In the genomic region with DNA sequence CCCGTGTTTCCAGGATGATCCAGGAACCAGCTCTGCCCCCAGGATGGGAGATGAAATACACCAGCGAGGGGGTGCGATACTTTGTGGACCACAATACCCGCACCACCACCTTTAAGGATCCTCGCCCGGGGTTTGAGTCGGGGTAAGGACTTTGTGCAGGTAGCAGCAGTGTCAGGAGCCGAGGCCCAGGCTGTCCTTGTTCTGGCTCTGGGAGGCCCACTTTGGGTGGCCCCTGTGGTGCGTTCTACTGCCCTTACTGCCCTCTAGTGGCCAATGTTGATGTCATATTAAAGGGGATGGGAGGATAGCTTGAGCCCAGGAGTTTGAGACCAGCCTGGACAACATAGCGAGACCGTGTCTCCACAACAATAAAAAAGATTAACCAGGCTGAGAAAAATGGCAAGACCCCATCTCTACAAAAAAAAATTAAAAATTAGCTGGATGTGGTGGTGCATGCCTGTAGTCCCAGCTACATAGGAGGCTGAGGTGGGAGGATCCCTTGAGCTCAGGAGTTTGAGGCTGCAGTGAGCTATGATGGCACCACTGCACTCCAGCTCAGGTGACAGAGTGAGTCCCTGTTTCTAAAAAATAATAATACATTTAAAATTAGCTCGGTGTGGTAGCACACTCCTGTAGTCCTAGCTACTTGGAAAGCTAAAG, we compare ENCODE assay signal across 8 cellular contexts. TPM values are rescaled to one million over a fixed set of nuclear protein-coding genes. Genes with fewer than 3 reads are reported as not detected.
DNase-seq lines count a peak whose midpoint lies in the region; ATAC-seq, FAIRE-seq and TF ChIP-seq lines count a peak whose summit lies in the region.

No MANE protein-coding gene starts in this region.

- TF ChIP-seq RAD21 in HepG2 (CRISPR knock-in tag; IDR thresholded peaks at IDR 0.05), result peak; percentile 92

- ATAC-seq in HepG2, result peak; percentile 92
- ATAC-seq in GM18511 (IDR thresholded peaks at IDR 0.05; ENCODE audit: unreplicated experiment), result no peak

- no peaks in the 10 kb centered on the region for H3K79me2 ChIP-seq in HepG2 (ENCODE audit: insufficient read depth, low read length)

- TF ChIP-seq EP300 in HepG2 (IDR thresholded peaks at IDR 0.05; ENCODE audit: low read depth in 2 of 2, low read length in 2 of 2) (no peak), HepG2 (CRISPR knock-in tag; IDR thresholded peaks at IDR 0.05; ENCODE audit: borderline replicate concordance) (no peak)

- intact Hi-C loops in colonic mucosa (cut with DNase I), result loop anchor here (2.0 kb wide), 1 partner anchor 133 kb away; no protein-coding TSS in a partner anchor
- intact Hi-C loops in HepG2 (cut with micrococcal nuclease; ENCODE audit: unreplicated experiment), result loop anchor here (1.0 to 5.0 kb wide), 2 partner anchors 68 to 134 kb away; no protein-coding TSS in a partner anchor

- DNase-seq in SIG-M5 treated with dmso at 0.1 percent for 504 hours (lab: John Stamatoyannopoulos, UW; ENCODE audit: unreplicated experiment) (peak; percentile 24), SIG-M5 (lab: John Stamatoyannopoulos, UW) (no peak), MG63 (peak; percentile 15), WERI-Rb-1 (peak; percentile 61), colonic mucosa (peak; percentile 61), HepG2 (ENCODE audit: low spot score) (peak; percentile 76)
- DNase-seq in stimulated activated CD8-positive, alpha-beta memory T cell treated with anti-CD3 and anti-CD28 coated beads, Interleukin-15, amount 100 ng/mL, for 48 hours (ENCODE audit: low read depth in 2 of 2), result peak; percentile 10 to 14

- in situ Hi-C loops in HepG2 (cut with HindIII; ENCODE audit: extremely low pct_ligation_motif_present, low pct_unique_long_range_greater_than_20kb), result no loop called here

- no peak overlapping the region for H2AFZ ChIP-seq in HepG2 (ENCODE audit: low read length)

- BruUV-seq in HepG2 (replicated peaks; lab: Mats Ljungman, UMichigan), result no TSS peak

- no peaks in the 10 kb centered on the region for H3K27me3 ChIP-seq in MG63
- no peaks in the 10 kb centered on the region for H3K27me3 ChIP-seq in WERI-Rb-1 (ENCODE audit: insufficient read depth, low read depth, severe bottlenecking)
- no peaks in the 10 kb centered on the region for H3K27me3 ChIP-seq in colonic mucosa
- H3K27me3 ChIP-seq in HepG2 (ENCODE audit: control insufficient read depth in 1 of 2, insufficient read depth in 2 of 2, low read length in 2 of 2), result no peaks in the 10 kb centered on the region

- POLR2A ChIA-PET in HepG2 (lab: Yijun Ruan, JAX), result interaction anchor here (0.8 to 0.9 kb wide), 2 partner anchors 176 to 206 kb away, joined by 4 read pairs; partner anchors contain the start of gene NOB1

- H3K27ac ChIP-seq in WERI-Rb-1, result no peak overlapping the region
- no peak overlapping the region for H3K27ac ChIP-seq in colonic mucosa
- H3K27ac ChIP-seq in HepG2 (ENCODE audit: extremely low read length, insufficient read depth, low read length), result no peak overlapping the region

- H3K4me3 ChIP-seq in MG63 (no peak overlapping the region), WERI-Rb-1 (ENCODE audit: low read depth, low read length) (no peak overlapping the region), colonic mucosa (no peak overlapping the region), HepG2 (replicated peaks in 1 of 3; ENCODE audit: insufficient read depth in 1 of 3, low read depth in 2 of 3, low read length in 3 of 3) (no peak overlapping the region)

- H3K4me1 ChIP-seq in colonic mucosa (no peaks in the 10 kb centered on the region), HepG2 (ENCODE audit: insufficient read depth, low read length) (peaks cover 30% of the 10 kb centered on the region)

- no peak for TF ChIP-seq POLR2A in HepG2 (IDR thresholded peaks at IDR 0.05; ENCODE audit: insufficient read depth in 1 of 2, low read depth in 2 of 2, low read length in 2 of 2)

- no peaks in the 10 kb centered on the region for H4K20me1 ChIP-seq in HepG2 (ENCODE audit: insufficient read depth, low read length)

- TF ChIP-seq CTCF in WERI-Rb-1 (IDR thresholded peaks at IDR 0.05; ENCODE audit: low read depth, low read length) (peak; percentile 66), colonic mucosa (IDR thresholded peaks at IDR 0.05) (peak; percentile 62), HepG2 (CRISPR knock-in tag; IDR thresholded peaks at IDR 0.05) (peak; percentile 94)

- H3K9me3 ChIP-seq in MG63 (no peaks in the 10 kb centered on the region), WERI-Rb-1 (ENCODE audit: severe bottlenecking) (no peaks in the 10 kb centered on the region), colonic mucosa (no peaks in the 10 kb centered on the region), HepG2 (ENCODE audit: low read length) (no peaks in the 10 kb centered on the region)

- H3K4me2 ChIP-seq in HepG2 (ENCODE audit: low read depth, low read length), result no peak overlapping the region

- no peak overlapping the region for H3K9ac ChIP-seq in colonic mucosa (ENCODE audit: low read depth in 2 of 2, low read length in 2 of 2)
- H3K9ac ChIP-seq in HepG2 (ENCODE audit: insufficient read depth, low read depth, low read length), result no peak overlapping the region

- H3K36me3 ChIP-seq in MG63, result no peaks in the 10 kb centered on the region
- H3K36me3 ChIP-seq in WERI-Rb-1, result no peaks in the 10 kb centered on the region; the same call in 1 of the 2 replicates
- H3K36me3 ChIP-seq in colonic mucosa, result peaks cover 9% of the 10 kb centered on the region
- H3K36me3 ChIP-seq in HepG2 (replicated peaks in 1 of 2; ENCODE audit: control insufficient read depth in 1 of 2, insufficient read depth in 2 of 2, low read length in 2 of 2), result peaks cover 35 to 49% of the 10 kb centered on the region in 2 experiments

- peak; percentile 82 for FAIRE-seq in HepG2 (lab: Jason Lieb, UNC)

- 69% methylated on average over 12 of the region's 12 CpGs for WGBS in HepG2 (ENCODE audit: low lambda C conversion rate)

- CTCF ChIA-PET in HepG2 (lab: Yijun Ruan, JAX; ENCODE audit: low intra/inter-chr PET ratio, low total read pairs), result interaction anchor here (1.8 to 4.5 kb wide), 2 partner anchors 133 to 175 kb away, joined by 4 to 64 read pairs; partner anchors contain the start of gene NOB1

TF ChIP-seq in HepG2, 621 proteins besides CTCF, POLR2A, EP300 and RAD21 (continues in another document):
- TF ChIP-seq ELF4 (CRISPR knock-in tag; IDR thresholded peaks at IDR 0.05; ENCODE audit: borderline replicate concordance) (no peak), RBM39 (IDR thresholded peaks at IDR 0.05; ENCODE audit: low read depth, low read length, poor library complexity, severe bottlenecking) (no peak), CEBPG (CRISPR knock-in tag; IDR thresholded peaks at IDR 0.05) (0 out of 2 replicates have a peak, but pooled peaks have one; percentile 2)
- TF ChIP-seq, protein P1, sequence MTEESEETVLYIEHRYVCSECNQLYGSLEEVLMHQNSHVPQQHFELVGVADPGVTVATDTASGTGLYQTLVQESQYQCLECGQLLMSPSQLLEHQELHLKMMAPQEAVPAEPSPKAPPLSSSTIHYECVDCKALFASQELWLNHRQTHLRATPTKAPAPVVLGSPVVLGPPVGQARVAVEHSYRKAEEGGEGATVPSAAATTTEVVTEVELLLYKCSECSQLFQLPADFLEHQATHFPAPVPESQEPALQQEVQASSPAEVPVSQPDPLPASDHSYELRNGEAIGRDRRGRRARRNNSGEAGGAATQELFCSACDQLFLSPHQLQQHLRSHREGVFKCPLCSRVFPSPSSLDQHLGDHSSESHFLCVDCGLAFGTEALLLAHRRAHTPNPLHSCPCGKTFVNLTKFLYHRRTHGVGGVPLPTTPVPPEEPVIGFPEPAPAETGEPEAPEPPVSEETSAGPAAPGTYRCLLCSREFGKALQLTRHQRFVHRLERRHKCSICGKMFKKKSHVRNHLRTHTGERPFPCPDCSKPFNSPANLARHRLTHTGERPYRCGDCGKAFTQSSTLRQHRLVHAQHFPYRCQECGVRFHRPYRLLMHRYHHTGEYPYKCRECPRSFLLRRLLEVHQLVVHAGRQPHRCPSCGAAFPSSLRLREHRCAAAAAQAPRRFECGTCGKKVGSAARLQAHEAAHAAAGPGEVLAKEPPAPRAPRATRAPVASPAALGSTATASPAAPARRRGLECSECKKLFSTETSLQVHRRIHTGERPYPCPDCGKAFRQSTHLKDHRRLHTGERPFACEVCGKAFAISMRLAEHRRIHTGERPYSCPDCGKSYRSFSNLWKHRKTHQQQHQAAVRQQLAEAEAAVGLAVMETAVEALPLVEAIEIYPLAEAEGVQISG (CRISPR knock-in tag; IDR thresholded peaks at IDR 0.05), result peak; percentile 34

RNA-seq across cellular contexts. Expression of gene CLEC18A, which starts 20.9 kb away (rescaled TPM):
- 0.03 TPM in 1 of 2 replicates, not detected in the other for total RNA-seq in MG63 (2014; rRNA removed; shearing (Covaris generic); ENCODE audit: low replicate concordance)
- total RNA-seq in colonic mucosa, result 1 to 10 TPM in 1 of 2 donors, under 1 TPM in 1; 0.32 to 4.2 TPM
- total RNA-seq in HepG2 (2016; rRNA removed; fragmentation: Illumina TruSeq; extraction: Trizol), result 0.22 TPM in 1 of 2 replicates, not detected in the other
- total RNA-seq in HepG2 (2016; cell fraction: cytosol; rRNA removed; fragmentation: Illumina TruSeq; extraction: Trizol; ENCODE audit: low read depth), result 0.20 TPM in 1 of 2 replicates, not detected in the other
- 0.28 TPM in 1 of 2 replicates, not detected in the other for total RNA-seq in HepG2 (2016; cell fraction: insoluble cytoplasmic fraction; rRNA removed; fragmentation: Illumina TruSeq; extraction: Trizol)
- 0.09 and 0.10 TPM in 2 replicates for total RNA-seq in HepG2 (2016; cell fraction: membrane; rRNA removed; fragmentation: Illumina TruSeq; extraction: Trizol)
- 0.19 and 0.99 TPM in 2 replicates for total RNA-seq in HepG2 (2016; cell fraction: nucleus; rRNA removed; fragmentation: Illumina TruSeq; extraction: Trizol)
- 0.42 and 0.72 TPM in 2 replicates for polyA plus RNA-seq in HepG2 (2011; rRNA removed)
- 0.20 and 0.26 TPM in 2 replicates for polyA plus RNA-seq in HepG2 (2011; cell fraction: cytosol; rRNA removed)
- polyA plus RNA-seq in HepG2 (2011; cell fraction: nucleus; rRNA removed), result 3.1 and 3.2 TPM in 2 replicates
- 0.30 and 0.51 TPM in 2 replicates for polyA plus RNA-seq in HepG2 (2012)
- polyA plus RNA-seq in HepG2 (2016; cell fraction: cytosol; fragmentation: Illumina TruSeq; extraction: Trizol; ENCODE audit: low read depth), result not detected in 2 replicates
- polyA plus RNA-seq in HepG2 (2016; cell fraction: insoluble cytoplasmic fraction; fragmentation: Illumina TruSeq; extraction: Trizol; ENCODE audit: low read depth), result 0.17 TPM in 1 of 2 replicates, not detected in the other
- not detected in 2 replicates for polyA plus RNA-seq in HepG2 (2016; cell fraction: membrane; fragmentation: Illumina TruSeq; extraction: Trizol; ENCODE audit: low read depth)
- polyA plus RNA-seq in HepG2 (2016; cell fraction: nucleus; fragmentation: Illumina TruSeq; extraction: Trizol; ENCODE audit: insufficient read depth, low read depth), result 0.26 and 1.1 TPM in 2 replicates
- polyA minus RNA-seq in HepG2 (2011; rRNA and poly(A)+ RNA removed; ENCODE audit: low replicate concordance), result 1.6 and 3.1 TPM in 2 replicates
- 0.35 TPM in 1 of 2 replicates, not detected in the other for polyA minus RNA-seq in HepG2 (2011; cell fraction: cytosol; rRNA and poly(A)+ RNA removed)
- polyA minus RNA-seq in HepG2 (2011; cell fraction: nucleus; rRNA and poly(A)+ RNA removed), result 0.90 and 1.4 TPM in 2 replicates
